Comparison of ENCODE assay signal across 1 cellular context in genomic region chr4:61443813-61444510, GRCh38.
TF ChIP-seq lines count a peak whose summit lies in the region.

No MANE protein-coding gene starts in this region.

TF ChIP-seq in H1, 55 proteins besides CTCF, POLR2A, EP300 and RAD21 (continued from another document):
- TF ChIP-seq MAX (IDR thresholded peaks at IDR 0.05) (no peak), SP2 (IDR thresholded peaks at IDR 0.05; ENCODE audit: low read length) (no peak), CHD2 (IDR thresholded peaks at IDR 0.05; ENCODE audit: low read length) (no peak), JUND (IDR thresholded peaks at IDR 0.05; ENCODE audit: low read length) (no peak)
